18 cellular contexts compared by ENCODE assay signal in genomic region chr6:137688230-137688971, GRCh38.
DNase-seq lines count a peak whose midpoint lies in the region; ATAC-seq and TF ChIP-seq lines count a peak whose summit lies in the region.
"Had no signal": no experiment of that assay in that cellular context is flagged by ENCODE, and none has a peak within 500 bp of the region (broad histone marks: within the 10 kb centered on the region; RNA-seq: fewer than 3 reads in every experiment).

No MANE protein-coding gene starts in this region.

- H3K9me2 ChIP-seq in PC-9 (ENCODE audit: insufficient read depth): no peaks in the 10 kb centered on the region

- peak overlapping the region; percentile 35; the same call in 1 of the 2 replicates for H2AFZ ChIP-seq in PC-9

- no peaks in the 10 kb centered on the region for H3K27me3 ChIP-seq in PC-9 (ENCODE audit: insufficient read depth, low read depth)
- H3K27me3 ChIP-seq in upper lobe of right lung: no peaks in the 10 kb centered on the region

- CTCF ChIA-PET in PC-9 (lab: Charles Lee): no interaction called here

- peak overlapping the region in 1 of 2 donors; percentile 73 for H3K4me3 Mint-ChIP-seq in activated T-cell treated with anti-CD3 and anti-CD28 coated beads, Interleukin-2, amount 50 U/mL, for 72 hours

- no TSS peak for BruUV-seq in PC-9 (replicated peaks; lab: Mats Ljungman, UMichigan)

- ATAC-seq in activated T-cell treated with anti-CD3 and anti-CD28 coated beads, Interleukin-2, amount 50 U/mL, for 72 hours (replicated peaks in 1 of 2): peak; percentile 54 to 84
- ATAC-seq in upper lobe of right lung: peak; percentile 36
- ATAC-seq: Panc1, Right ventricle myocardium inferior had no signal

- TF ChIP-seq CTCF in PC-9 (conservative IDR thresholded peaks at IDR 0.05): no peak
- TF ChIP-seq CTCF in upper lobe of right lung (IDR thresholded peaks at IDR 0.05): no peak

- peaks cover 0 to 3% of the 10 kb centered on the region in 2 donors for H3K36me3 Mint-ChIP-seq in activated T-cell treated with anti-CD3 and anti-CD28 coated beads, Interleukin-2, amount 50 U/mL, for 72 hours (ENCODE audit: insufficient read depth in 2 of 2)

- H3K4me3 ChIP-seq in PC-9 (no peak overlapping the region), upper lobe of right lung (no peak overlapping the region)

- no peaks in the 10 kb centered on the region for H3K79me2 ChIP-seq in PC-9 (ENCODE audit: low read depth)

- H3K36me3 ChIP-seq in PC-9 (ENCODE audit: low read depth): no peaks in the 10 kb centered on the region
- no peaks in the 10 kb centered on the region for H3K36me3 ChIP-seq in upper lobe of right lung

- H3K27ac Mint-ChIP-seq in activated T-cell treated with anti-CD3 and anti-CD28 coated beads, Interleukin-2, amount 50 U/mL, for 72 hours: peak overlapping the region; percentile 96

- H3K4me1 Mint-ChIP-seq in activated T-cell treated with anti-CD3 and anti-CD28 coated beads, Interleukin-2, amount 50 U/mL, for 72 hours (ENCODE audit: low read depth): peaks cover 34% of the 10 kb centered on the region

- H3K4me2 ChIP-seq in PC-9: no peak overlapping the region

- DNase-seq in activated T-cell treated with anti-CD3 and anti-CD28 coated beads, Interleukin-2, amount 50 U/mL, for 72 hours: no peak
- DNase-seq in activated T-cell treated with anti-CD3 and anti-CD28 coated beads, Interleukin-2, amount 50 U/mL, for 1 hour: no peak
- DNase-seq in PC-9 (no peak), iris pigment epithelial cell (ENCODE audit: low read depth) (peak; percentile 37), upper lobe of right lung (no peak), medulla oblongata (ENCODE audit: extremely low spot score) (no peak)
- no peak for DNase-seq in effector CD4-positive, alpha-beta T cell
- DNase-seq: COR-L47, EL, KG1, NCI-H1048, NCI-H1436 treated with DMSO at 0.1 percent for 48 hours, NCI-H2029 treated with DMSO at 0.1 percent for 48 hours, NCI-H2171 treated with DMSO at 0.1 percent for 48 hours, NCI-H510A treated with DMSO at 0.1 percent for 48 hours had no signal

- H3K27me3 Mint-ChIP-seq in activated T-cell treated with anti-CD3 and anti-CD28 coated beads, Interleukin-2, amount 50 U/mL, for 72 hours (ENCODE audit: low read depth): peaks cover 31% of the 10 kb centered on the region

- peaks cover 9% of the 10 kb centered on the region for H3K4me1 ChIP-seq in PC-9 (replicated peaks; ENCODE audit: insufficient read depth)
- H3K4me1 ChIP-seq in upper lobe of right lung: no peaks in the 10 kb centered on the region

- intact Hi-C loops in PC-9 (cut with micrococcal nuclease; ENCODE audit: unreplicated experiment): no loop called here
- intact Hi-C loops in upper lobe of right lung (cut with DNase I): no loop called here

- H3F3A ChIP-seq in PC-9 (ENCODE audit: insufficient read depth, low read depth): no peaks in the 10 kb centered on the region

- H3K27ac ChIP-seq in PC-9 (no peak overlapping the region), upper lobe of right lung (no peak overlapping the region)
- H3K27ac ChIP-seq: C4-2B had no signal

- POLR2A ChIA-PET in PC-9 (lab: Charles Lee; ENCODE audit: unreplicated experiment): no interaction called here

- no peaks in the 10 kb centered on the region for H4K20me1 ChIP-seq in PC-9 (ENCODE audit: insufficient read depth)

- peaks cover 0 to 3% of the 10 kb centered on the region in 2 donors for H3K9me3 Mint-ChIP-seq in activated T-cell treated with anti-CD3 and anti-CD28 coated beads, Interleukin-2, amount 50 U/mL, for 72 hours

- H3K9me3 ChIP-seq in PC-9 (ENCODE audit: insufficient read depth, low read depth) (no peaks in the 10 kb centered on the region), upper lobe of right lung (no peaks in the 10 kb centered on the region)
